37 cellular contexts compared by ENCODE assay signal in genomic region chr11:76709259-76709658, GRCh38.
"Had no signal": no experiment of that assay in that cellular context is flagged by ENCODE, and none has a peak within 500 bp of the region (broad histone marks: within the 10 kb centered on the region; RNA-seq: fewer than 3 reads in every experiment).

No MANE protein-coding gene starts in this region.

- H3K27me3 ChIP-seq: ascending aorta, cardiac muscle cell had no signal

- H3K9me3 Mint-ChIP-seq: activated CD4-positive, alpha-beta T cell treated with anti-CD3 and anti-CD28 coated beads, Interleukin-2, amount 10 ng/mL, durations not matched to agents 24 days and 14 days; activated naive CD4-positive, alpha-beta T cell treated with anti-CD3 and anti-CD28 coated beads, Interleukin-2, amount 50 U/mL, for 24 hours; activated T-helper 1 cell treated with anti-CD3 and anti-CD28 coated beads, Interleukin-12 subunit alpha, Interleukin-12 subunit beta, Interleukin-2, Interleukin-4 antibody, amounts not matched to agents 30 ng/mL and 10 ng/mL and 1 ng/mL, durations not matched to agents 14 hours and 24 hours and 36 hours; central memory CD8-positive, alpha-beta T cell; T-helper 2 cell treated with Interferon-gamma antibody and Interleukin-4, amounts not matched to agents 5 μg/mL and 100 μg/mL, for 36 hours had no signal

- H3K27ac Mint-ChIP-seq: activated B cell treated with CpG ODN at 0.5 μM for 24 hours; activated CD4-positive, alpha-beta memory T cell treated with anti-CD3 and anti-CD28 coated beads for 36 hours; activated CD4-positive, alpha-beta T cell treated with anti-CD3 and anti-CD28 coated beads, Interleukin-2, amount 10 ng/mL, durations not matched to agents 24 days and 14 days; activated CD8-positive, alpha-beta T cell treated with anti-CD3 and anti-CD28 coated beads for 36 hours; activated naive CD4-positive, alpha-beta T cell treated with anti-CD3 and anti-CD28 coated beads for 36 hours; activated naive CD4-positive, alpha-beta T cell treated with anti-CD3 and anti-CD28 coated beads, Interleukin-2, amount 50 U/mL, for 24 hours; activated naive CD8-positive, alpha-beta T cell; activated naive CD8-positive, alpha-beta T cell treated with anti-CD3 and anti-CD28 coated beads, Interleukin-2, amount 10 ng/mL, durations not matched to agents 7 days and 5 days; activated naive CD8-positive, alpha-beta T cell treated with anti-CD3 and anti-CD28 coated beads, Interleukin-2, amount 50 U/mL, for 24 hours; activated T-cell treated with anti-CD3 and anti-CD28 coated beads, Interleukin-2, amount 50 U/mL, for 72 hours; activated T-helper 1 cell treated with anti-CD3 and anti-CD28 coated beads, Interleukin-12 subunit alpha, Interleukin-12 subunit beta, Interleukin-2, Interleukin-4 antibody, amounts not matched to agents 30 ng/mL and 10 ng/mL and 1 ng/mL, durations not matched to agents 14 hours and 24 hours and 36 hours; activated T-helper 17 cell treated with anti-CD3 and anti-CD28 coated beads, Interleukin-2, amount 50 U/mL, for 72 hours; brain; T-cell; T-helper 17 cell; T-helper 2 cell treated with Interferon-gamma antibody and Interleukin-4, amounts not matched to agents 5 μg/mL and 100 μg/mL, for 36 hours had no signal

- H3K36me3 ChIP-seq: ascending aorta, cardiac muscle cell had no signal

- H3K4me1 Mint-ChIP-seq: activated B cell treated with CpG ODN at 0.5 μM for 24 hours; activated CD4-positive, alpha-beta T cell treated with anti-CD3 and anti-CD28 coated beads, Interleukin-2, amount 10 ng/mL, durations not matched to agents 24 days and 14 days; activated naive CD4-positive, alpha-beta T cell treated with anti-CD3 and anti-CD28 coated beads, Interleukin-2, amount 50 U/mL, for 24 hours; activated naive CD8-positive, alpha-beta T cell treated with anti-CD3 and anti-CD28 coated beads, Interleukin-2, amount 10 ng/mL, durations not matched to agents 7 days and 5 days; activated naive CD8-positive, alpha-beta T cell treated with anti-CD3 and anti-CD28 coated beads, Interleukin-2, amount 50 U/mL, for 24 hours; activated T-helper 17 cell treated with anti-CD3 and anti-CD28 coated beads, Interleukin-2, amount 50 U/mL, for 72 hours; central memory CD8-positive, alpha-beta T cell; T-cell had no signal

- H3K4me3 Mint-ChIP-seq: activated B cell treated with CpG ODN at 0.5 μM for 24 hours; activated CD4-positive, alpha-beta memory T cell treated with anti-CD3 and anti-CD28 coated beads for 36 hours; activated CD4-positive, alpha-beta T cell treated with anti-CD3 and anti-CD28 coated beads, Interleukin-2, amount 10 ng/mL, durations not matched to agents 24 days and 14 days; activated CD8-positive, alpha-beta T cell treated with anti-CD3 and anti-CD28 coated beads for 36 hours; activated naive CD4-positive, alpha-beta T cell treated with anti-CD3 and anti-CD28 coated beads for 36 hours; activated naive CD4-positive, alpha-beta T cell treated with anti-CD3 and anti-CD28 coated beads, Interleukin-2, amount 50 U/mL, for 24 hours; activated naive CD8-positive, alpha-beta T cell; activated naive CD8-positive, alpha-beta T cell treated with anti-CD3 and anti-CD28 coated beads, Interleukin-2, amount 10 ng/mL, durations not matched to agents 7 days and 5 days; activated naive CD8-positive, alpha-beta T cell treated with anti-CD3 and anti-CD28 coated beads, Interleukin-2, amount 50 U/mL, for 24 hours; activated T-cell treated with anti-CD3 and anti-CD28 coated beads, Interleukin-2, amount 50 U/mL, for 4 hours; activated T-cell treated with anti-CD3 and anti-CD28 coated beads, Interleukin-2, amount 50 U/mL, for 72 hours; activated T-helper 1 cell treated with anti-CD3 and anti-CD28 coated beads, Interleukin-12 subunit alpha, Interleukin-12 subunit beta, Interleukin-2, Interleukin-4 antibody, amounts not matched to agents 30 ng/mL and 10 ng/mL and 1 ng/mL, durations not matched to agents 14 hours and 24 hours and 36 hours; activated T-helper 17 cell treated with anti-CD3 and anti-CD28 coated beads, Interleukin-2, amount 50 U/mL, for 72 hours; brain; central memory CD8-positive, alpha-beta T cell; T-cell; T-helper 17 cell; T-helper 2 cell treated with Interferon-gamma antibody and Interleukin-4, amounts not matched to agents 5 μg/mL and 100 μg/mL, for 36 hours had no signal

- H3K9me3 ChIP-seq: ascending aorta had no signal

- H3K4me1 ChIP-seq: ascending aorta had no signal

- H3K4me3 ChIP-seq: ascending aorta, cardiac muscle cell had no signal

- H3K27me3 Mint-ChIP-seq: activated naive CD4-positive, alpha-beta T cell treated with anti-CD3 and anti-CD28 coated beads, Interleukin-2, amount 50 U/mL, for 24 hours; activated naive CD8-positive, alpha-beta T cell had no signal

- DNase-seq: activated B cell treated with CpG ODN at 0.5 μM for 24 hours; activated CD4-positive, alpha-beta memory T cell treated with anti-CD3 and anti-CD28 coated beads for 36 hours; activated CD4-positive, alpha-beta T cell treated with anti-CD3 and anti-CD28 coated beads for 4 hours; activated CD4-positive, alpha-beta T cell treated with anti-CD3 and anti-CD28 coated beads, Interleukin-2, amount 10 ng/mL, durations not matched to agents 24 days and 14 days; activated CD4-positive, alpha-beta T cell treated with anti-CD3 and anti-CD28 coated beads, Interleukin-2, amount 50 U/mL, for 1 hour; activated CD4-positive, alpha-beta T cell treated with anti-CD3 and anti-CD28 coated beads, Interleukin-2, amount 50 U/mL, for 4 hours; activated CD4-positive, CD25-positive, alpha-beta regulatory T cell treated with anti-CD3 and anti-CD28 coated beads, Interleukin-2, amount 50 U/mL, for 72 hours; activated CD8-positive, alpha-beta memory T cell treated with anti-CD3 and anti-CD28 coated beads, Interleukin-2, amount 50 U/mL, for 4 hours; activated CD8-positive, alpha-beta T cell treated with anti-CD3 and anti-CD28 coated beads for 36 hours; activated effector memory CD4-positive, alpha-beta T cell treated with anti-CD3 and anti-CD28 coated beads, Interleukin-2, amount 50 U/mL, for 16 hours; activated gamma-delta T cell treated with Interleukin-2 at 50 U/mL for 16 hours; activated naive CD4-positive, alpha-beta T cell; activated naive CD4-positive, alpha-beta T cell treated with anti-CD3 and anti-CD28 coated beads for 36 hours; activated naive CD8-positive, alpha-beta T cell treated with anti-CD3 and anti-CD28 coated beads, Interleukin-2, amount 10 ng/mL, durations not matched to agents 7 days and 5 days; activated naive CD8-positive, alpha-beta T cell treated with anti-CD3 and anti-CD28 coated beads, Interleukin-2, amount 50 U/mL, for 24 hours; activated T-cell treated with anti-CD3 and anti-CD28 coated beads for 4 hours; activated T-cell treated with anti-CD3 and anti-CD28 coated beads, Interleukin-2, amount 50 U/mL, for 1 hour; activated T-cell treated with anti-CD3 and anti-CD28 coated beads, Interleukin-2, amount 50 U/mL, for 4 hours; activated T-cell treated with anti-CD3 and anti-CD28 coated beads, Interleukin-2, amount 50 U/mL, for 72 hours; amygdala; anterior cingulate cortex; caudate nucleus; cerebellar nuclear complex; T-cell; T-helper 17 cell; T-helper 9 cell had no signal

- ATAC-seq: activated CD8-positive, alpha-beta T cell treated with anti-CD3 and anti-CD28 coated beads for 36 hours; activated naive CD8-positive, alpha-beta T cell treated with anti-CD3 and anti-CD28 coated beads, Interleukin-2, amount 50 U/mL, for 24 hours; activated T-cell treated with anti-CD3 and anti-CD28 coated beads, Interleukin-2, amount 50 U/mL, for 4 hours; activated T-cell treated with anti-CD3 and anti-CD28 coated beads, Interleukin-2, amount 50 U/mL, for 72 hours; activated T-helper 17 cell treated with anti-CD3 and anti-CD28 coated beads, Interleukin-2, amount 50 U/mL, for 72 hours; T-cell; T-helper 17 cell had no signal

- FAIRE-seq: TTC549 had no signal

- H3K36me3 Mint-ChIP-seq: activated CD4-positive, alpha-beta memory T cell treated with anti-CD3 and anti-CD28 coated beads for 36 hours; activated naive CD4-positive, alpha-beta T cell treated with anti-CD3 and anti-CD28 coated beads, Interleukin-2, amount 50 U/mL, for 24 hours; activated naive CD8-positive, alpha-beta T cell; activated naive CD8-positive, alpha-beta T cell treated with anti-CD3 and anti-CD28 coated beads, Interleukin-2, amount 10 ng/mL, durations not matched to agents 7 days and 5 days; brain; T-cell had no signal

- H3K27ac ChIP-seq: ascending aorta, cardiac muscle cell, VCaP had no signal
